Comparison of ENCODE assay signal across 18 cellular contexts in the genomic region with DNA sequence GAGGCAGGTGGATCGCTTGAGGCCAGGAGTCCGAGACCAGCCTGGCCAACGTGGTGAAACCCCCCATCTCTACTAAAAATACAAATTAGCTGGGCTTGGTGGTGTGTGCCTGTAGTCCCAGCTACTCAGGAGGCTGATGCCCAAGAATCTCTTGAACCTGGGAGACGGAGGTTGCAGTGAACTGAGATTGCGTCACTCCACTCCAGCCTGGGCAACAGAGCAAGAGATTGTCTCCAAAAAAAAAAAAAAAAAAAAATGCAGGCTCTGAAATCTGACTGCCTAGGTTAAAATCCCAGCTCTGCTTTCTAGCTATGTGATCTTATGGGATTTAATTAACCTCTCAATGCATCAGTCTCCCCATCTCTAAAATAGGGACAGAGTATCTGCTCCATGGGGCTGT.
"Had no signal": no experiment of that assay in that cellular context is flagged by ENCODE, and none has a peak within 500 bp of the region (broad histone marks: within the 10 kb centered on the region; RNA-seq: fewer than 3 reads in every experiment).

No MANE protein-coding gene starts in this region.

- H3K4me3 ChIP-seq: cardiac muscle cell, hepatocyte, lung, spleen, upper lobe of right lung had no signal

- H3K27ac Mint-ChIP-seq: effector memory CD8-positive, alpha-beta T cell; mesothelial cell of epicardium; WTC11 had no signal

- H3K4me2 ChIP-seq: hepatocyte had no signal

- H3K9me3 ChIP-seq: spleen, upper lobe of right lung had no signal

- H3K27me3 Mint-ChIP-seq: effector memory CD8-positive, alpha-beta T cell had no signal

- H3K36me3 ChIP-seq: cardiac muscle cell, spleen, upper lobe of right lung had no signal

- ATAC-seq: effector memory CD8-positive, alpha-beta T cell; left colon; upper lobe of right lung; WTC11 had no signal

- H3K27me3 ChIP-seq: cardiac muscle cell, hepatocyte, spleen, upper lobe of right lung had no signal

- H3K4me3 Mint-ChIP-seq: effector memory CD8-positive, alpha-beta T cell; mesothelial cell of epicardium; WTC11 had no signal

- H3K27ac ChIP-seq: cardiac muscle cell, hepatocyte, spleen, upper lobe of right lung had no signal

- H3K36me3 Mint-ChIP-seq: mesothelial cell of epicardium, WTC11 had no signal

- H3K9me3 Mint-ChIP-seq: effector memory CD8-positive, alpha-beta T cell; WTC11 had no signal

- H2AFZ ChIP-seq: hepatocyte had no signal

- DNase-seq: activated effector memory CD4-positive, alpha-beta T cell treated with Interleukin-2 at 50 U/mL for 16 hours; activated naive CD4-positive, alpha-beta T cell treated with anti-CD3 and anti-CD28 coated beads, Interleukin-2, amount 50 U/mL, for 16 hours; amniotic stem cell; effector memory CD8-positive, alpha-beta T cell; foreskin fibroblast; islet precursor cell; left colon; occipital lobe; posterior cingulate gyrus; spleen; stimulated activated CD8-positive, alpha-beta memory T cell treated with anti-CD3 and anti-CD28 coated beads, Interleukin-4, amount 100 ng/mL, for 48 hours; stimulated activated naive CD4-positive, alpha-beta T cell; upper lobe of right lung had no signal
